ENCODE assay signal across 9 cellular contexts in genomic region chr1:103761896-103762295, GRCh38. TPM values are rescaled to one million over a fixed set of nuclear protein-coding genes. Genes with fewer than 3 reads are reported as not detected.
"Had no signal": no experiment of that assay in that cellular context is flagged by ENCODE, and none has a peak within 500 bp of the region (broad histone marks: within the 10 kb centered on the region; RNA-seq: fewer than 3 reads in every experiment).

No MANE protein-coding gene starts in this region.

- H3K4me3 Mint-ChIP-seq: IgD-negative memory B cell had no signal

- FAIRE-seq: HepG2 had no signal

- H3K4me1 Mint-ChIP-seq: IgD-negative memory B cell had no signal

- H3K27ac Mint-ChIP-seq: IgD-negative memory B cell had no signal

- H3K27me3 Mint-ChIP-seq: IgD-negative memory B cell had no signal

- H3K36me3 Mint-ChIP-seq: IgD-negative memory B cell had no signal

- ATAC-seq: HCT116, HepG2 had no signal

- DNase-seq: GM23248, GOT3, H7, KG1 had no signal

RNA-seq across cellular contexts. Expression of gene AMY1C, which starts 12.2 kb away (rescaled TPM):
- total RNA-seq: GM23248, H4, H7, HepG2, HT1080 had no signal
